ENCODE assay signal across 1 cellular context in genomic region chr11:100793525-100793924, GRCh38.
TF ChIP-seq lines count a peak whose summit lies in the region.

No MANE protein-coding gene starts in this region.

TF ChIP-seq in K562, 482 proteins besides CTCF, POLR2A, EP300 and RAD21:
- TF ChIP-seq NFIX (CRISPR knock-in tag; IDR thresholded peaks at IDR 0.05; ENCODE audit: low read depth): peak; percentile 73
- no peak for TF ChIP-seq ELK3 (CRISPR knock-in tag; IDR thresholded peaks at IDR 0.05)
- no peak for TF ChIP-seq HEY1 (CRISPR knock-in tag; IDR thresholded peaks at IDR 0.05; ENCODE audit: borderline replicate concordance)
- peak; percentile 84 for TF ChIP-seq NFIC (IDR thresholded peaks at IDR 0.05)
TF ChIP-seq in K562: peak in this region for 2.
